In the genomic region with DNA sequence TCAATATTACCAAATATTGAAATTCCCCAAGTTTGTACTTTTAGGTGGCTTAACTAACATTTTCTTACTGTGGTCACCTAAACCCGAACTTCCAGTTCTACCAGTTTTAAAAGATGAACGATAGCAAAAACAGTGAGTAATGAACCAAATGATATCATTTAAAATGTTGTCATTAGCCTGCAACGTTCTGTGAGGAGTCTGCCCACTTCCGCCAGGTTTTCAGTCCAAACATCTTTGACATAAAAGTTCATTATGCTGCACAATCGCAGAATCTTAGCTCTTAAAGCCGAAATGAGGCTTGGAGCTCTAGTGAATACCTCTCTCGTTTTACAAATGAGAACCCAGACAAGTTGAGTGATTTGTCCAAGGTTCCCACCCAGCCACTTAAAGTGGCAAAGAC, we compare ENCODE assay signal across 8 cellular contexts. TPM values are rescaled to one million over a fixed set of nuclear protein-coding genes. Genes with fewer than 3 reads are reported as not detected.
DNase-seq lines count a peak whose midpoint lies in the region; ATAC-seq and TF ChIP-seq lines count a peak whose summit lies in the region.

No MANE protein-coding gene starts in this region.

- H3K4me1 ChIP-seq in gastroesophageal sphincter (peaks cover 0 to 13% (median 0%) of the 10 kb centered on the region in 3 donors), skeletal muscle tissue (ENCODE audit: control insufficient read depth in 3 of 3, insufficient read depth in 3 of 3, low read length in 3 of 3) (peaks cover 0 to 22% (median 3%) of the 10 kb centered on the region in 3 donors)

- TF ChIP-seq CTCF in VCaP (conservative IDR thresholded peaks at IDR 0.05): no peak
- TF ChIP-seq CTCF in gastroesophageal sphincter (IDR thresholded peaks at IDR 0.05): no peak

- no peaks in the 10 kb centered on the region for H3K9me3 Mint-ChIP-seq in activated naive CD4-positive, alpha-beta T cell treated with anti-CD3 and anti-CD28 coated beads for 36 hours

- H3K27me3 Mint-ChIP-seq in activated naive CD4-positive, alpha-beta T cell treated with anti-CD3 and anti-CD28 coated beads for 36 hours (ENCODE audit: low read depth): no peaks in the 10 kb centered on the region

- no peak for ATAC-seq in gastroesophageal sphincter
- ATAC-seq in HG02588 (IDR thresholded peaks at IDR 0.05; ENCODE audit: unreplicated experiment): no peak

- H3K27ac Mint-ChIP-seq in activated naive CD4-positive, alpha-beta T cell treated with anti-CD3 and anti-CD28 coated beads for 36 hours: peak overlapping the region; percentile 87

- H3K36me3 ChIP-seq in gastroesophageal sphincter: peaks cover 0 to 22% of the 10 kb centered on the region in 2 donors
- peaks cover 0 to 5% (median 0%) of the 10 kb centered on the region in 3 donors for H3K36me3 ChIP-seq in skeletal muscle tissue (ENCODE audit: control insufficient read depth in 3 of 3, insufficient read depth in 3 of 3, low read length in 3 of 3)

- TF ChIP-seq POLR2A in gastroesophageal sphincter (IDR thresholded peaks at IDR 0.05): no peak

- H3K9me3 ChIP-seq in gastroesophageal sphincter (no peaks in the 10 kb centered on the region), skeletal muscle tissue (ENCODE audit: control insufficient read depth in 3 of 3, low read length in 3 of 3) (no peaks in the 10 kb centered on the region)

- CTCF ChIA-PET in activated naive CD4-positive, alpha-beta T cell treated with anti-CD3 and anti-CD28 coated beads for 36 hours (lab: Charles Lee): interaction anchor here (0.7 to 2.7 kb wide), 2 partner anchors 12 to 15 kb away, joined by 3 to 11 read pairs; no protein-coding TSS in a partner anchor

- DNase-seq in activated naive CD4-positive, alpha-beta T cell treated with anti-CD3 and anti-CD28 coated beads for 36 hours: peak; percentile 27
- DNase-seq in activated naive CD4-positive, alpha-beta T cell treated with anti-CD3 and anti-CD28 coated beads, Interleukin-2, amount 50 U/mL, for 16 hours: no peak
- DNase-seq in NCI-H1417 (lab: John Stamatoyannopoulos, UW) (no peak), NCI-H2171 treated with DMSO at 0.1 percent for 48 hours (lab: John Stamatoyannopoulos, UW) (no peak)

- no peaks in the 10 kb centered on the region for H3K27me3 ChIP-seq in gastroesophageal sphincter
- H3K27me3 ChIP-seq in skeletal muscle tissue (ENCODE audit: control insufficient read depth in 3 of 3, insufficient read depth in 3 of 3, low read length in 3 of 3): no peaks in the 10 kb centered on the region

- WGBS in gastroesophageal sphincter (ENCODE audit: low coverage in 1 of 2), 2 donors: 46% methylated on average over 7 of the region's 7 CpGs; no CpG with 5 or more reads in 1 of the 2 donors

- intact Hi-C loops in activated naive CD4-positive, alpha-beta T cell treated with anti-CD3 and anti-CD28 coated beads for 36 hours (cut with micrococcal nuclease): loop anchor here (2.0 kb wide), 2 partner anchors 416 to 456 kb away; a partner anchor contains a TSS

- H3K36me3 Mint-ChIP-seq in activated naive CD4-positive, alpha-beta T cell treated with anti-CD3 and anti-CD28 coated beads for 36 hours (ENCODE audit: low read depth): peaks cover 6% of the 10 kb centered on the region

- H3K4me3 ChIP-seq in gastroesophageal sphincter (peak overlapping the region; percentile 79 to 97), skeletal muscle tissue (ENCODE audit: low read length in 3 of 3) (peak overlapping the region; percentile 74 to 81 (median 81))

- TF ChIP-seq EP300 in gastroesophageal sphincter (IDR thresholded peaks at IDR 0.05): no peak

- peak overlapping the region; percentile 84 for H3K27ac ChIP-seq in VCaP
- peak overlapping the region; percentile 87 to 94 (median 88) for H3K27ac ChIP-seq in gastroesophageal sphincter
- H3K27ac ChIP-seq in skeletal muscle tissue (ENCODE audit: low read depth, low read length): peak overlapping the region; percentile 85

- H3K9ac ChIP-seq in skeletal muscle tissue (ENCODE audit: low read depth in 1 of 3, low read length in 3 of 3): peak overlapping the region; percentile 82 to 87 (median 84)

- peak overlapping the region; percentile 89 for H3K4me3 Mint-ChIP-seq in activated naive CD4-positive, alpha-beta T cell treated with anti-CD3 and anti-CD28 coated beads for 36 hours

- H3K4me1 Mint-ChIP-seq in activated naive CD4-positive, alpha-beta T cell treated with anti-CD3 and anti-CD28 coated beads for 36 hours (ENCODE audit: low read depth): peaks cover 12% of the 10 kb centered on the region

RNA-seq across cellular contexts. Expression of a gene that starts 0.8 kb away (rescaled TPM):
- total RNA-seq in activated naive CD4-positive, alpha-beta T cell treated with anti-CD3 and anti-CD28 coated beads for 36 hours: 10 to 100 TPM; 26.8 to 28.4 TPM
- 10 to 100 TPM in 1 of 4 donors, 1 to 10 TPM in 3; 5.6 to 10.4 (median 6.6) TPM for total RNA-seq in gastroesophageal sphincter
- 6.8 TPM for total RNA-seq in skeletal muscle tissue

RNA-seq across cellular contexts. Expression of a gene that starts 19.1 kb away (rescaled TPM):
- not detected for total RNA-seq in activated naive CD4-positive, alpha-beta T cell treated with anti-CD3 and anti-CD28 coated beads for 36 hours
- under 1 TPM in 1 of 4 donors, not detected in 3; 0.67 TPM for total RNA-seq in gastroesophageal sphincter
- 15.1 TPM for total RNA-seq in skeletal muscle tissue

RNA-seq across cellular contexts. Expression of a gene that starts 49.7 kb away (rescaled TPM):
- total RNA-seq in activated naive CD4-positive, alpha-beta T cell treated with anti-CD3 and anti-CD28 coated beads for 36 hours: not detected
- total RNA-seq in gastroesophageal sphincter (1 to 10 TPM; 3.2 to 8.6 (median 5.3) TPM), skeletal muscle tissue (under 0.01 TPM)
